In the genomic region with DNA sequence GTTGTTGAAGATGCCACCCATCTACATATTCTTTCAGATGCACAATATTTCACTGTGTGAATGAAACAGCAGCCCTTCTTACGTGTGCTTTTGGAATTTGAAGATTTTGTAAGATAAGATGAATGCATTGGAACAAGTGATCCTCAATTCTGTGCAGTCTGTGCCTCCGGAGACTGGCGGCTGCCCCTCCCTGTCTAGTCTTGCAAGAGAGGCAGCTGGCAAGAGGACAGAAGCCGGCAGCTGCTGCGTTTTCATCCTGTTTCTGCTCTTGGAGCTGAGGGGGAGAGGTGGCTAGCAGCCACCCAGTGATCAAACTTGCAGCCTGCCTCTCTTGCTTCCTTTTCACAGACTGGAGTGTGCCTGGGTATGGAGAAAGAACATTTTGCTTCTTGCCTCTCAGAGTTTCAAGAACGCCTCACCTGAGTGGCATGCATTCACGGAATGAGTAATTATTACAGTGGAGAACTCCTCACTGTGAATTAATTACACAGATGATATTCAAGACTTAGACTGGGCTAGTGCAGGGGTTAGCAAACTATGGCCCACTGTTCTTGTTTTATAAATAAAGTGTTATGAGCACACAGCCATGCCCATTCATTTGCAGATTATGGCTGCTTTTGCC, we compare ENCODE assay signal across 8 cellular contexts. TPM values are rescaled to one million over a fixed set of nuclear protein-coding genes. Genes with fewer than 3 reads are reported as not detected.
DNase-seq lines count a peak whose midpoint lies in the region; ATAC-seq and TF ChIP-seq lines count a peak whose summit lies in the region.
"Not testable (repeated sequence)": the region's sequence is repeated elsewhere in the genome, so short reads cannot be mapped to it uniquely, and the experiment has no call there.

No MANE protein-coding gene starts in this region.

- H3K27me3 Mint-ChIP-seq in brain; glutamatergic neuron (ENCODE audit: unreplicated experiment): not testable (repeated sequence)

- POLR2A ChIA-PET in IMR-90 (lab: Charles Lee; ENCODE audit: unreplicated experiment); SK-N-SH (lab: Yijun Ruan, JAX): not testable (repeated sequence)

- H3K79me2 ChIP-seq in SK-N-SH (ENCODE audit: insufficient read depth), result not testable (repeated sequence)

- dilution Hi-C loops in IMR-90 (cut with HindIII; ENCODE audit: low sequenced_read_pairs, unreplicated experiment), result not testable (repeated sequence)

- not testable (repeated sequence) for H3K4me1 ChIP-seq in IMR-90 (ENCODE audit: control insufficient read depth, insufficient read depth, low read length); SK-N-SH (ENCODE audit: control insufficient read depth in 1 of 2, insufficient read depth in 2 of 2, low read depth in 1 of 2, low read length in 1 of 2); left ventricle myocardium inferior; lower lobe of right lung; upper lobe of right lung

- H3K9me3 Mint-ChIP-seq in brain; glutamatergic neuron (ENCODE audit: unreplicated experiment): not testable (repeated sequence)

- H3K4me1 Mint-ChIP-seq in brain (peaks cover 14% of the 10 kb centered on the region), glutamatergic neuron (ENCODE audit: low read depth, unreplicated experiment) (peaks cover 13% of the 10 kb centered on the region)

- ATAC-seq in IMR-90 (ENCODE audit: low read depth) (peak; percentile 78), lower lobe of right lung (peak; percentile 48 to 58), omental fat pad (ENCODE audit: low FRiP score) (peak; percentile 37), upper lobe of right lung (peak; percentile 73)

- not testable (repeated sequence) for TF ChIP-seq CTCF in IMR-90 (conservative IDR thresholded peaks at IDR 0.05; ENCODE audit: low read depth, low read length); SK-N-SH (IDR thresholded peaks at IDR 0.05); brain (conservative IDR thresholded peaks at IDR 0.05); glutamatergic neuron (IDR thresholded peaks at IDR 0.05; ENCODE audit: partially characterized antibody, unreplicated experiment); left ventricle myocardium inferior (IDR thresholded peaks at IDR 0.05; ENCODE audit: borderline replicate concordance); lower lobe of right lung (IDR thresholded peaks at IDR 0.05); omental fat pad (IDR thresholded peaks at IDR 0.05); upper lobe of right lung (IDR thresholded peaks at IDR 0.05)

- H3K36me3 Mint-ChIP-seq in brain; glutamatergic neuron (ENCODE audit: unreplicated experiment): not testable (repeated sequence)

- intact Hi-C loops in IMR-90 (cut with micrococcal nuclease); left ventricle myocardium inferior (cut with micrococcal nuclease); lower lobe of right lung (cut with DNase I); upper lobe of right lung (cut with DNase I): not testable (repeated sequence)

- not testable (repeated sequence) for H3K18ac ChIP-seq in IMR-90 (ENCODE audit: low read depth, low read length)

- H3K4me2 ChIP-seq in IMR-90 (ENCODE audit: low read depth, low read length), result not testable (repeated sequence)
- peak overlapping the region; percentile 62 for H3K4me2 ChIP-seq in SK-N-SH

- not testable (repeated sequence) for H3K27me3 ChIP-seq in IMR-90 (ENCODE audit: control insufficient read depth, insufficient read depth, low read length); SK-N-SH (ENCODE audit: insufficient read depth); left ventricle myocardium inferior (ENCODE audit: low read depth); lower lobe of right lung (ENCODE audit: low read depth); upper lobe of right lung

- H3K9me3 ChIP-seq in IMR-90 (ENCODE audit: control insufficient read depth, insufficient read depth, low read length); SK-N-SH; left ventricle myocardium inferior (replicated peaks); lower lobe of right lung; upper lobe of right lung: not testable (repeated sequence)

- not testable (repeated sequence) for H2BK5ac ChIP-seq in IMR-90 (ENCODE audit: low read depth, low read length, poor library complexity, severe bottlenecking)

- not testable (repeated sequence) for H3K9me1 ChIP-seq in IMR-90 (ENCODE audit: insufficient read depth, low read length)

- peak overlapping the region in 4 of 5 experiments; percentile 56 to 72 (median 68) for H3K4me3 Mint-ChIP-seq in brain
- not testable (repeated sequence) for H3K4me3 Mint-ChIP-seq in glutamatergic neuron (ENCODE audit: unreplicated experiment)

- H3K23ac ChIP-seq in IMR-90 (ENCODE audit: low read depth, low read length), result not testable (repeated sequence)

- H3K9ac ChIP-seq in IMR-90 (ENCODE audit: low read depth, low read length); SK-N-SH: not testable (repeated sequence)

- not testable (repeated sequence) for H2BK20ac ChIP-seq in IMR-90 (ENCODE audit: low read depth, low read length)

- not testable (repeated sequence) for H2BK15ac ChIP-seq in IMR-90 (ENCODE audit: low read depth, low read length)

- H3K14ac ChIP-seq in IMR-90 (replicated peaks; ENCODE audit: low read depth, low read length), result not testable (repeated sequence)

- in situ Hi-C loops in IMR-90 (cut with MboI; ENCODE audit: low sequenced_read_pairs), result not testable (repeated sequence)

- H4K20me1 ChIP-seq in IMR-90 (ENCODE audit: insufficient read depth, low read length); SK-N-SH (ENCODE audit: insufficient read depth): not testable (repeated sequence)

- DNase-seq in IMR-90; SK-N-SH; glutamatergic neuron; left ventricle myocardium inferior; lower lobe of right lung; omental fat pad (ENCODE audit: low spot score); upper lobe of right lung: not testable (repeated sequence)

- not testable (repeated sequence) for H3K79me1 ChIP-seq in IMR-90 (ENCODE audit: low read depth in 1 of 2, low read length in 2 of 2)

- not testable (repeated sequence) for H2AK9ac ChIP-seq in IMR-90 (replicated peaks; ENCODE audit: low read depth, low read length, poor library complexity)

- not testable (repeated sequence) for TF ChIP-seq POLR2A in IMR-90 (IDR thresholded peaks at IDR 0.05; ENCODE audit: low read depth, low read length)

- H4K8ac ChIP-seq in IMR-90 (ENCODE audit: low read depth in 2 of 2, low read length in 2 of 2), result not testable (repeated sequence)

- not testable (repeated sequence) for BruUV-seq in IMR-90 (replicated peaks; lab: Mats Ljungman, UMichigan)

- H3K9me2 ChIP-seq in SK-N-SH, result not testable (repeated sequence)

- not testable (repeated sequence) for TF ChIP-seq RAD21 in IMR-90 (IDR thresholded peaks at IDR 0.05; ENCODE audit: low read length); SK-N-SH (IDR thresholded peaks at IDR 0.05; ENCODE audit: low read length)

- not testable (repeated sequence) for H4K91ac ChIP-seq in IMR-90 (ENCODE audit: insufficient read depth, low read depth, low read length)

- H4K5ac ChIP-seq in IMR-90 (ENCODE audit: low read depth, low read length), result not testable (repeated sequence)

- CTCF ChIA-PET in IMR-90 (lab: Yijun Ruan, JAX); SK-N-SH (lab: Yijun Ruan, JAX): not testable (repeated sequence)

- H3F3A ChIP-seq in SK-N-SH (replicated peaks; ENCODE audit: insufficient read depth), result not testable (repeated sequence)

- H3K36me3 ChIP-seq in IMR-90 (ENCODE audit: control insufficient read depth, insufficient read depth, low read length); SK-N-SH (replicated peaks in 1 of 2; ENCODE audit: control insufficient read depth in 1 of 2, insufficient read depth in 2 of 2, low read length in 1 of 2); left ventricle myocardium inferior; lower lobe of right lung; upper lobe of right lung: not testable (repeated sequence)

- H3K4ac ChIP-seq in IMR-90 (ENCODE audit: low read depth, low read length), result not testable (repeated sequence)

- H3K27ac ChIP-seq in IMR-90 (ENCODE audit: insufficient read depth, low read length); SK-N-SH (ENCODE audit: low read depth in 2 of 2, low read length in 1 of 2); lower lobe of right lung; upper lobe of right lung: not testable (repeated sequence)
- peak overlapping the region; percentile 40 for H3K27ac ChIP-seq in left ventricle myocardium inferior (replicated peaks)

- H2BK120ac ChIP-seq in IMR-90 (ENCODE audit: low read depth, low read length), result not testable (repeated sequence)

- not testable (repeated sequence) for TF ChIP-seq EP300 in SK-N-SH (IDR thresholded peaks at IDR 0.05; ENCODE audit: borderline replicate concordance in 1 of 2, low read depth in 1 of 2, low read length in 1 of 2)

- H2AK5ac ChIP-seq in IMR-90 (ENCODE audit: low read depth, low read length), result not testable (repeated sequence)

- H3K27ac Mint-ChIP-seq in brain, result peak overlapping the region; percentile 42 to 97 (median 93)
- peak overlapping the region; percentile 95 for H3K27ac Mint-ChIP-seq in glutamatergic neuron (ENCODE audit: unreplicated experiment)

- no CpG with 5 or more reads among the region's 7 CpGs for WGBS in IMR-90 (ENCODE audit: extremely low coverage in 2 of 2, insufficient read length in 1 of 2), 2 experiments
- WGBS in SK-N-SH (ENCODE audit: low lambda C conversion rate), result 17% methylated on average over 5 of the region's 7 CpGs

- H2AFZ ChIP-seq in IMR-90 (replicated peaks; ENCODE audit: low read length, poor library complexity); SK-N-SH (ENCODE audit: low read depth): not testable (repeated sequence)

- not testable (repeated sequence) for H3K4me3 ChIP-seq in IMR-90 (ENCODE audit: insufficient read depth, low read depth, low read length); SK-N-SH (ENCODE audit: low read depth in 2 of 2, low read length in 1 of 2); left ventricle myocardium inferior; lower lobe of right lung; upper lobe of right lung

- not testable (repeated sequence) for H3K56ac ChIP-seq in IMR-90 (ENCODE audit: extremely low read depth, insufficient read depth, low read length)

RNA-seq across cellular contexts. Expression of a gene that starts 35.5 kb away (rescaled TPM):
- total RNA-seq in IMR-90 (2012; rRNA removed) (8.1 and 10.3 TPM in 2 replicates), glutamatergic neuron (ENCODE audit: unreplicated experiment) (216 TPM), left ventricle myocardium inferior (49.2 TPM), lower lobe of right lung (90.9 TPM), omental fat pad (10 to 100 TPM; 48.5 to 91.7 (median 68.7) TPM), upper lobe of right lung (91.6 TPM)
- polyA plus RNA-seq in IMR-90 (2012; rRNA removed) (74.5 and 85.8 TPM in 2 replicates), SK-N-SH (2012; rRNA removed) (66.7 and 75.7 TPM in 2 replicates), brain (ENCODE audit: insufficient read depth, low read depth, low replicate concordance) (17.5 TPM)
- polyA plus RNA-seq in IMR-90 (2012; cell fraction: cytosol; rRNA removed), result 19.5 and 34.3 TPM in 2 replicates
- polyA plus RNA-seq in IMR-90 (2012; cell fraction: nucleus; rRNA removed; ENCODE audit: low replicate concordance), result 380 and 593 TPM in 2 replicates
- polyA plus RNA-seq in SK-N-SH (2012; cell fraction: cytosol; rRNA removed), result 45.6 and 48.0 TPM in 2 replicates
- polyA plus RNA-seq in SK-N-SH (2012; cell fraction: nucleus; rRNA removed), result 149 and 308 TPM in 2 replicates
